Comparison of ENCODE assay signal across 2 cellular contexts in the genomic region with DNA sequence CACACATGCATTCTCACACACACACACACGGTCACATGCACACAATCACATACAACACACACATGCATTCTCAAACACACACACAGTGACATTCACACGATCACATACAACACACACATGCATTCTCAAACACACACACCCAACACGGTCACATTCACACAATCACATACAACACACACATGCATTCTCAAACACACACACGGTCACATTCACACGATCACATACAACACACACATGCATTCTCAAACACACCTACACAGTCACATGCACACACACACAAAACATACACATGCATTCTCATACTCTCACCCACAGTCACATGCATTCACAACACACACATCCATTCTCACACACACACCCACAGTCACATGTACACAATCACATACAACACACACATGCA.
TF ChIP-seq lines count a peak whose summit lies in the region.

No MANE protein-coding gene starts in this region.

TF ChIP-seq in HepG2, 621 proteins besides CTCF, POLR2A, EP300 and RAD21 (continues in another document):
- TF ChIP-seq, protein P1, sequence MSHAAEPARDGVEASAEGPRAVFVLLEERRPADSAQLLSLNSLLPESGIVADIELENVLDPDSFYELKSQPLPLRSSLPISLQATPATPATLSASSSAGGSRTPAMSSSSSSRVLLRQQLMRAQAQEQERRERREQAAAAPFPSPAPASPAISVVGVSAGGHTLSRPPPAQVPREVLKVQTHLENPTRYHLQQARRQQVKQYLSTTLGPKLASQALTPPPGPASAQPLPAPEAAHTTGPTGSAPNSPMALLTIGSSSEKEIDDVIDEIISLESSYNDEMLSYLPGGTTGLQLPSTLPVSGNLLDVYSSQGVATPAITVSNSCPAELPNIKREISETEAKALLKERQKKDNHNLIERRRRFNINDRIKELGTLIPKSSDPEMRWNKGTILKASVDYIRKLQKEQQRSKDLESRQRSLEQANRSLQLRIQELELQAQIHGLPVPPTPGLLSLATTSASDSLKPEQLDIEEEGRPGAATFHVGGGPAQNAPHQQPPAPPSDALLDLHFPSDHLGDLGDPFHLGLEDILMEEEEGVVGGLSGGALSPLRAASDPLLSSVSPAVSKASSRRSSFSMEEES (CRISPR knock-in tag; IDR thresholded peaks at IDR 0.05) = no peak
- TF ChIP-seq ELF3 (CRISPR knock-in tag; IDR thresholded peaks at IDR 0.05) (no peak), SP1 (IDR thresholded peaks at IDR 0.05) (peak; percentile 12; the same call in 1 of the 2 replicates), SP1 (CRISPR knock-in tag; IDR thresholded peaks at IDR 0.05) (no peak), NR2F2 (IDR thresholded peaks at IDR 0.05; ENCODE audit: borderline replicate concordance, low read depth) (no peak), HNRNPLL (IDR thresholded peaks at IDR 0.05; ENCODE audit: low read depth, low read length, poor library complexity, severe bottlenecking) (no peak), ARNT (IDR thresholded peaks at IDR 0.05) (0 out of 2 replicates have a peak, but pooled peaks have one; percentile 41), MATR3 (CRISPR knock-in tag; IDR thresholded peaks at IDR 0.05) (no peak), REL (CRISPR knock-in tag; conservative IDR thresholded peaks at IDR 0.05) (no peak), ATF7 (IDR thresholded peaks at IDR 0.05) (peak; percentile 11; the same call in 1 of the 2 replicates), ATF7 (CRISPR knock-in tag; IDR thresholded peaks at IDR 0.05) (no peak), PHF20 (CRISPR knock-in tag; IDR thresholded peaks at IDR 0.05) (no peak), HCFC1 (IDR thresholded peaks at IDR 0.05; ENCODE audit: low read depth, low read length) (no peak), SMAD9 (CRISPR knock-in tag; IDR thresholded peaks at IDR 0.05) (no peak), NBN (conservative IDR thresholded peaks at IDR 0.05) (peak; percentile 11; the same call in 1 of the 2 replicates)
- TF ChIP-seq, protein P2, sequence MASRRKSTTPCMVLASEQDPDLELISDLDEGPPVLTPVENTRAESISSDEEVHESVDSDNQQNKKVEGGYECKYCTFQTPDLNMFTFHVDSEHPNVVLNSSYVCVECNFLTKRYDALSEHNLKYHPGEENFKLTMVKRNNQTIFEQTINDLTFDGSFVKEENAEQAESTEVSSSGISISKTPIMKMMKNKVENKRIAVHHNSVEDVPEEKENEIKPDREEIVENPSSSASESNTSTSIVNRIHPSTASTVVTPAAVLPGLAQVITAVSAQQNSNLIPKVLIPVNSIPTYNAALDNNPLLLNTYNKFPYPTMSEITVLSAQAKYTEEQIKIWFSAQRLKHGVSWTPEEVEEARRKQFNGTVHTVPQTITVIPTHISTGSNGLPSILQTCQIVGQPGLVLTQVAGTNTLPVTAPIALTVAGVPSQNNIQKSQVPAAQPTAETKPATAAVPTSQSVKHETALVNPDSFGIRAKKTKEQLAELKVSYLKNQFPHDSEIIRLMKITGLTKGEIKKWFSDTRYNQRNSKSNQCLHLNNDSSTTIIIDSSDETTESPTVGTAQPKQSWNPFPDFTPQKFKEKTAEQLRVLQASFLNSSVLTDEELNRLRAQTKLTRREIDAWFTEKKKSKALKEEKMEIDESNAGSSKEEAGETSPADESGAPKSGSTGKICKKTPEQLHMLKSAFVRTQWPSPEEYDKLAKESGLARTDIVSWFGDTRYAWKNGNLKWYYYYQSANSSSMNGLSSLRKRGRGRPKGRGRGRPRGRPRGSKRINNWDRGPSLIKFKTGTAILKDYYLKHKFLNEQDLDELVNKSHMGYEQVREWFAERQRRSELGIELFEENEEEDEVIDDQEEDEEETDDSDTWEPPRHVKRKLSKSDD (CRISPR knock-in tag; IDR thresholded peaks at IDR 0.05; ENCODE audit: low read depth) = no peak
- TF ChIP-seq, protein P3, sequence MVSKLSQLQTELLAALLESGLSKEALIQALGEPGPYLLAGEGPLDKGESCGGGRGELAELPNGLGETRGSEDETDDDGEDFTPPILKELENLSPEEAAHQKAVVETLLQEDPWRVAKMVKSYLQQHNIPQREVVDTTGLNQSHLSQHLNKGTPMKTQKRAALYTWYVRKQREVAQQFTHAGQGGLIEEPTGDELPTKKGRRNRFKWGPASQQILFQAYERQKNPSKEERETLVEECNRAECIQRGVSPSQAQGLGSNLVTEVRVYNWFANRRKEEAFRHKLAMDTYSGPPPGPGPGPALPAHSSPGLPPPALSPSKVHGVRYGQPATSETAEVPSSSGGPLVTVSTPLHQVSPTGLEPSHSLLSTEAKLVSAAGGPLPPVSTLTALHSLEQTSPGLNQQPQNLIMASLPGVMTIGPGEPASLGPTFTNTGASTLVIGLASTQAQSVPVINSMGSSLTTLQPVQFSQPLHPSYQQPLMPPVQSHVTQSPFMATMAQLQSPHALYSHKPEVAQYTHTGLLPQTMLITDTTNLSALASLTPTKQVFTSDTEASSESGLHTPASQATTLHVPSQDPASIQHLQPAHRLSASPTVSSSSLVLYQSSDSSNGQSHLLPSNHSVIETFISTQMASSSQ (IDR thresholded peaks at IDR 0.05; ENCODE audit: low read depth) = no peak
- TF ChIP-seq, protein P3 (CRISPR knock-in tag; IDR thresholded peaks at IDR 0.05; ENCODE audit: borderline replicate concordance) = no peak
- TF ChIP-seq, protein P4, sequence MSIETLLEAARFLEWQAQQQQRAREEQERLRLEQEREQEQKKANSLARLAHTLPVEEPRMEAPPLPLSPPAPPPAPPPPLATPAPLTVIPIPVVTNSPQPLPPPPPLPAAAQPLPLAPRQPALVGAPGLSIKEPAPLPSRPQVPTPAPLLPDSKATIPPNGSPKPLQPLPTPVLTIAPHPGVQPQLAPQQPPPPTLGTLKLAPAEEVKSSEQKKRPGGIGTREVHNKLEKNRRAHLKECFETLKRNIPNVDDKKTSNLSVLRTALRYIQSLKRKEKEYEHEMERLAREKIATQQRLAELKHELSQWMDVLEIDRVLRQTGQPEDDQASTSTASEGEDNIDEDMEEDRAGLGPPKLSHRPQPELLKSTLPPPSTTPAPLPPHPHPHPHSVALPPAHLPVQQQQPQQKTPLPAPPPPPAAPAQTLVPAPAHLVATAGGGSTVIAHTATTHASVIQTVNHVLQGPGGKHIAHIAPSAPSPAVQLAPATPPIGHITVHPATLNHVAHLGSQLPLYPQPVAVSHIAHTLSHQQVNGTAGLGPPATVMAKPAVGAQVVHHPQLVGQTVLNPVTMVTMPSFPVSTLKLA (IDR thresholded peaks at IDR 0.05) = peak; percentile 84

TF ChIP-seq in K562, 482 proteins besides CTCF, POLR2A, EP300 and RAD21:
- TF ChIP-seq TSC22D4 (tag; IDR thresholded peaks at IDR 0.05) = peak; percentile 95; the same call in 1 of the 2 replicates
- TF ChIP-seq TEAD4 (IDR thresholded peaks at IDR 0.05; ENCODE audit: low read length) = no peak
- TF ChIP-seq TEAD4 (CRISPR knock-in tag; IDR thresholded peaks at IDR 0.05; ENCODE audit: borderline replicate concordance) = 0 out of 2 replicates have a peak, but pooled peaks have one; percentile 25
- TF ChIP-seq, protein P5, sequence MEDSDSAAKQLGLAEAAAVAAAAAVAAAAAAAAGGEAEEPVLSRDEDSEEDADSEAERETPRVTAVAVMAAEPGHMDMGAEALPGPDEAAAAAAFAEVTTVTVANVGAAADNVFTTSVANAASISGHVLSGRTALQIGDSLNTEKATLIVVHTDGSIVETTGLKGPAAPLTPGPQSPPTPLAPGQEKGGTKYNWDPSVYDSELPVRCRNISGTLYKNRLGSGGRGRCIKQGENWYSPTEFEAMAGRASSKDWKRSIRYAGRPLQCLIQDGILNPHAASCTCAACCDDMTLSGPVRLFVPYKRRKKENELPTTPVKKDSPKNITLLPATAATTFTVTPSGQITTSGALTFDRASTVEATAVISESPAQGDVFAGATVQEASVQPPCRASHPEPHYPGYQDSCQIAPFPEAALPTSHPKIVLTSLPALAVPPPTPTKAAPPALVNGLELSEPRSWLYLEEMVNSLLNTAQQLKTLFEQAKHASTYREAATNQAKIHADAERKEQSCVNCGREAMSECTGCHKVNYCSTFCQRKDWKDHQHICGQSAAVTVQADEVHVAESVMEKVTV (CRISPR knock-in tag; IDR thresholded peaks at IDR 0.05) = no peak
- TF ChIP-seq, protein P6, sequence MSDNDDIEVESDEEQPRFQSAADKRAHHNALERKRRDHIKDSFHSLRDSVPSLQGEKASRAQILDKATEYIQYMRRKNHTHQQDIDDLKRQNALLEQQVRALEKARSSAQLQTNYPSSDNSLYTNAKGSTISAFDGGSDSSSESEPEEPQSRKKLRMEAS (CRISPR knock-in tag; IDR thresholded peaks at IDR 0.05) = peak; percentile 1; the same call in 1 of the 2 replicates
- TF ChIP-seq, protein P7, sequence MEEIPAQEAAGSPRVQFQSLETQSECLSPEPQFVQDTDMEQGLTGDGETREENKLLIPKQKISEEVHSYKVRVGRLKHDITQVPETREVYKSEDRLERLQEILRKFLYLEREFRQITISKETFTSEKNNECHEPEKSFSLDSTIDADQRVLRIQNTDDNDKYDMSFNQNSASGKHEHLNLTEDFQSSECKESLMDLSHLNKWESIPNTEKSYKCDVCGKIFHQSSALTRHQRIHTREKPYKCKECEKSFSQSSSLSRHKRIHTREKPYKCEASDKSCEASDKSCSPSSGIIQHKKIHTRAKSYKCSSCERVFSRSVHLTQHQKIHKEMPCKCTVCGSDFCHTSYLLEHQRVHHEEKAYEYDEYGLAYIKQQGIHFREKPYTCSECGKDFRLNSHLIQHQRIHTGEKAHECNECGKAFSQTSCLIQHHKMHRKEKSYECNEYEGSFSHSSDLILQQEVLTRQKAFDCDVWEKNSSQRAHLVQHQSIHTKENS (CRISPR knock-in tag; IDR thresholded peaks at IDR 0.05) = no peak
- TF ChIP-seq, protein P8, sequence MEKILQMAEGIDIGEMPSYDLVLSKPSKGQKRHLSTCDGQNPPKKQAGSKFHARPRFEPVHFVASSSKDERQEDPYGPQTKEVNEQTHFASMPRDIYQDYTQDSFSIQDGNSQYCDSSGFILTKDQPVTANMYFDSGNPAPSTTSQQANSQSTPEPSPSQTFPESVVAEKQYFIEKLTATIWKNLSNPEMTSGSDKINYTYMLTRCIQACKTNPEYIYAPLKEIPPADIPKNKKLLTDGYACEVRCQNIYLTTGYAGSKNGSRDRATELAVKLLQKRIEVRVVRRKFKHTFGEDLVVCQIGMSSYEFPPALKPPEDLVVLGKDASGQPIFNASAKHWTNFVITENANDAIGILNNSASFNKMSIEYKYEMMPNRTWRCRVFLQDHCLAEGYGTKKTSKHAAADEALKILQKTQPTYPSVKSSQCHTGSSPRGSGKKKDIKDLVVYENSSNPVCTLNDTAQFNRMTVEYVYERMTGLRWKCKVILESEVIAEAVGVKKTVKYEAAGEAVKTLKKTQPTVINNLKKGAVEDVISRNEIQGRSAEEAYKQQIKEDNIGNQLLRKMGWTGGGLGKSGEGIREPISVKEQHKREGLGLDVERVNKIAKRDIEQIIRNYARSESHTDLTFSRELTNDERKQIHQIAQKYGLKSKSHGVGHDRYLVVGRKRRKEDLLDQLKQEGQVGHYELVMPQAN (IDR thresholded peaks at IDR 0.05; ENCODE audit: borderline replicate concordance) = 0 out of 2 replicates have a peak, but pooled peaks have one; percentile 22
